1 cellular context compared by ENCODE assay signal in the genomic region with DNA sequence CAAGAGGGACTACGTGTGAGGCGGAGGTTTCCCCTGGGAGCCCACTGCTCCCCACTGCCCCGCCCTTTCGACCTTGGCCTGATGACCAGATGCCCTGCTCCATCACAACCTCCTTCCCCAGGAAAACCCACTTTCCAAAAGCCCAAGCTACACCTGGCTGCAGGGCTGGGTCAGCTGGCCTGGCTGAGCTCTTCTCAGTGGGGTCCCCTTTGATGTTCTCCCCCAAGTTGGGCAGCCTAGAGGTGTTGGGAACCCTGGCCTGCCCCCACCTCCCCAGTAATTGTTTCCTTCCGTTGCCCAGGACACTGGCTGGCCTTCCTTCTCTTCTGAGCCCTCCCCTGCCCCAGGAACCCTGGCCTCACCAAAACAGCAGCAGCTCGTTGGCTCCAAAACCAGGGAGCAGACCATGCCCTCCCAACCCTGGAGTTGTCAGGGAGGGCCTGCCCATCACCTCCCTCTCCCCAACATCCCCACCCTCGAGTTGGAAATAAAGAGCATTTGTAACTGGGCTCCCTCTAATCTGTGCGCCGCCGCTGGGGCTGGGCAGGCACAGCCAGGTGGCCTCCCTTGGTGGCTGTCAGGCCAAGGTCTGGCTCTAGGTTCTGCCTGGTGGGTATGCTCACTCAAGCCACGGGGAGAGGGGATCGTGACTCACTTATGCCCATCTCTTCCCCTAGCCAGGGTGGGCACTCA.
TF ChIP-seq lines count a peak whose summit lies in the region.

No MANE protein-coding gene starts in this region.

TF ChIP-seq in HCT116, 20 proteins besides CTCF, POLR2A, EP300 and RAD21 (continued from another document):
- no peak for TF ChIP-seq POLR2AphosphoS5 (IDR thresholded peaks at IDR 0.05; ENCODE audit: low read depth, low read length)
